Comparison of ENCODE assay signal across 1 cellular context in the genomic region with DNA sequence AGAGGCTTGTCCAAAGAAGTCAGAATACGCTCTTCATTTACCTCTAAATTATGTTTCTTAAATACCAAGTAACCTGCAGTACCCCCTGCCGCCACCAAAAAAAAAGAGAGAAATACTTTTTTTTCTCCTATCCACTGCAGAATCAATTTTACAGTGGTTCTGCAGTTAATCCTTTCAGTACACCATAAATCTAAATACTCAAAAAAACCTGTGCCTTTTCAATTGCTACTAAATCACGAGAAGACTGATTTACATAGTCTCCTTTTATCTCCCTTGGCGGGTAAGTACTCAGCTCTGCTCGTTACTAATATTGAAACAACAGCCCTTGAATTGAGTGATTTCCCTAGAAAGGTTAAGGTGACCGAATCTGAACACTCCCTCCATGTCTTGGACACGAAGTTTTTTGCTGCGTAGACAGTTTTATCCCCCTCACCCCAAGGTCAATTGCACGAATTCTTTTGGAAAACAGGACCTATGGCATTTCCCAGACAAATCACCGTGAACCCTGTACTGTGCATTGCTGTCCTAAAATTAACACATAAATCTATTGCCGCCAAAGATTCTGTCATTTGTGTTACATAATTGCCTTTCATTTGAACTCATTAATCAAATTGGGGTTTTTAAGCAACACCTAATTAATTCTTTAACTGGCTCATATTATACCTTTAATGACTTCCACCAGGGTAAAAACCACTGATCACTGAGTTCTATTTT.
A peak's percentile ranks its signal among the peaks of the same experiment; 100 is the strongest.
TF ChIP-seq lines count a peak whose summit lies in the region.

No MANE protein-coding gene starts in this region.

TF ChIP-seq in H1, 55 proteins besides CTCF, POLR2A, EP300 and RAD21:
- TF ChIP-seq, protein P1, sequence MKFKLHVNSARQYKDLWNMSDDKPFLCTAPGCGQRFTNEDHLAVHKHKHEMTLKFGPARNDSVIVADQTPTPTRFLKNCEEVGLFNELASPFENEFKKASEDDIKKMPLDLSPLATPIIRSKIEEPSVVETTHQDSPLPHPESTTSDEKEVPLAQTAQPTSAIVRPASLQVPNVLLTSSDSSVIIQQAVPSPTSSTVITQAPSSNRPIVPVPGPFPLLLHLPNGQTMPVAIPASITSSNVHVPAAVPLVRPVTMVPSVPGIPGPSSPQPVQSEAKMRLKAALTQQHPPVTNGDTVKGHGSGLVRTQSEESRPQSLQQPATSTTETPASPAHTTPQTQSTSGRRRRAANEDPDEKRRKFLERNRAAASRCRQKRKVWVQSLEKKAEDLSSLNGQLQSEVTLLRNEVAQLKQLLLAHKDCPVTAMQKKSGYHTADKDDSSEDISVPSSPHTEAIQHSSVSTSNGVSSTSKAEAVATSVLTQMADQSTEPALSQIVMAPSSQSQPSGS (IDR thresholded peaks at IDR 0.05; ENCODE audit: low read length) = no peak
- TF ChIP-seq TBP (IDR thresholded peaks at IDR 0.05; ENCODE audit: low read depth, low read length) (no peak), MAFK (IDR thresholded peaks at IDR 0.05; ENCODE audit: low read depth, low read length) (peak; percentile 62), POLR2AphosphoS5 (IDR thresholded peaks at IDR 0.05; ENCODE audit: low read depth, low read length) (no peak)
TF ChIP-seq in H1: peak in this region for 1.
